8 cellular contexts compared by ENCODE assay signal in genomic region chr5:122129332-122129731, GRCh38. TPM values are rescaled to one million over a fixed set of nuclear protein-coding genes. Genes with fewer than 3 reads are reported as not detected.
DNase-seq lines count a peak whose midpoint lies in the region; TF ChIP-seq lines count a peak whose summit lies in the region.

TSS of gene ZNF474 (plus strand) at chr5:122129546. CDS start at chr5:122151991, 22,445 bp downstream.

- no peak within 1 kb of the TSS for H3K4me3 Mint-ChIP-seq in glutamatergic neuron (ENCODE audit: unreplicated experiment)

- CTCF ChIA-PET in RWPE1 (lab: Yijun Ruan, JAX) = interaction anchor here (0.5 to 1.1 kb wide), 6 partner anchors 25 to 1190 kb away, joined by 3 to 11 read pairs (median 4); no protein-coding TSS in a partner anchor

- H3K27me3 Mint-ChIP-seq in glutamatergic neuron (ENCODE audit: unreplicated experiment) = no peaks in the 10 kb centered on the region

- peak; percentile 51 for DNase-seq in GOT3 (lab: John Stamatoyannopoulos, UW)
- DNase-seq in RWPE1 (ENCODE audit: low spot score) = peak; percentile 86
- peak; percentile 92 to 96 for DNase-seq in foreskin fibroblast
- DNase-seq in retinal pigment epithelial cell (ENCODE audit: low read depth) = peak; percentile 98
- no peak for DNase-seq in NCI-H1417 treated with DMSO at 0.1 percent for 48 hours (lab: John Stamatoyannopoulos, UW)
- no peak for DNase-seq in glutamatergic neuron
- DNase-seq in UCSD-AML1 (lab: John Stamatoyannopoulos, UW; ENCODE audit: unreplicated experiment) = no peak
- DNase-seq in BE2C = no peak

- no peaks in the 10 kb centered on the region for H3K36me3 Mint-ChIP-seq in glutamatergic neuron (ENCODE audit: unreplicated experiment)

- H3K4me3 ChIP-seq in foreskin fibroblast (ENCODE audit: low read depth in 1 of 2, low read length in 2 of 2) (no peak within 1 kb of the TSS), retinal pigment epithelial cell (ENCODE audit: low read length) (no peak within 1 kb of the TSS), BE2C (ENCODE audit: low read depth, low read length) (no peak within 1 kb of the TSS)

- no peaks in the 10 kb centered on the region for H3K9me3 ChIP-seq in BE2C

- peak within 1 kb of the TSS; percentile 58 for H3K27ac ChIP-seq in RWPE1

- no peaks in the 10 kb centered on the region for H3K9me3 Mint-ChIP-seq in glutamatergic neuron (ENCODE audit: unreplicated experiment)

- POLR2A ChIA-PET in RWPE1 (lab: Yijun Ruan, JAX; ENCODE audit: low non-redundant PET) = interaction anchor here (0.7 kb wide), 1 partner anchor 10 kb away, joined by 3 read pairs; no protein-coding TSS in a partner anchor

- H3K27me3 ChIP-seq in BE2C = no peaks in the 10 kb centered on the region

- H3K27ac Mint-ChIP-seq in glutamatergic neuron (ENCODE audit: unreplicated experiment) = no peak within 1 kb of the TSS

- H3K36me3 ChIP-seq in BE2C = no peaks in the 10 kb centered on the region

- no peaks in the 10 kb centered on the region for H3K4me1 ChIP-seq in BE2C

- H3K4me1 Mint-ChIP-seq in glutamatergic neuron (ENCODE audit: low read depth, unreplicated experiment) = no peaks in the 10 kb centered on the region

- TF ChIP-seq CTCF in RWPE1 (conservative IDR thresholded peaks at IDR 0.05; ENCODE audit: low read depth) (no peak), foreskin fibroblast (IDR thresholded peaks at IDR 0.05; ENCODE audit: low read depth, low read length) (no peak), retinal pigment epithelial cell (conservative IDR thresholded peaks at IDR 0.05; ENCODE audit: low read depth, low read length) (no peak), glutamatergic neuron (IDR thresholded peaks at IDR 0.05; ENCODE audit: partially characterized antibody, unreplicated experiment) (no peak), BE2C (IDR thresholded peaks at IDR 0.05; ENCODE audit: low read depth, low read length) (no peak)

RNA-seq across cellular contexts. Expression of gene ZNF474, which starts in this region (rescaled TPM):
- 0.64 TPM for total RNA-seq in glutamatergic neuron (ENCODE audit: unreplicated experiment)
- polyA plus RNA-seq in BE2C (2012; ENCODE audit: insufficient read depth, insufficient read length, low read depth) = not detected

Comparison
In these comparisons a context has a peak if more than half of its experiments do, and no peak if none do; other contexts are left out.
1. DNase-seq: peak in GOT3 (single experiment), RWPE1 (single experiment), foreskin fibroblast (2 of 2) and retinal pigment epithelial cell (single experiment); none in NCI-H1417 treated with DMSO at 0.1 percent for 48 hours (single experiment), glutamatergic neuron (single experiment), UCSD-AML1 (single experiment) and BE2C (single experiment).